In the genomic region with DNA sequence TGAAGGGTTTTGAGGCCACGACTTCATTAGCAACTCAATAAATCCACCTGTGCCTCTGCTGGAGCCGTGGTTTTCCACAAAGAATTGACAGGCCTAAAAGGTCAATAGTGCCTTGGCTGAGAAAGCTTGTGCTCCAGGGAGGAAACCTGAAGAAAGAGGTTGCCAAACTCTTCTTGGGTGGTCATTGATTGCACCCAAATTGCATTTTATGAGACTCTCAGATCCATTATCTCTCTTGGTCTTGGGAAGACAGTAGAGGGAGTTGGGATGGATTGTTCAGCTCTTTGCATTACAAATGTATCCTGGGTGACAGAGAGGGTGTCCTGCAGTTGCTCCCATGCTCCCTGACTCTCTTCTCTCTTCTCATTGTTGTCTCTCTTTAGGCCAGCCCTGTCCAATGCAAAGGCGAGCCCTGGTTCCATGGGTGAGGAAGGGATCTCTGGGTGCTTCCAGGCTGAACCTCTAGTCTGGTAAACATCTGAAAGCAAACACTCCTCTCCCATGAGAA, we compare ENCODE assay signal across 19 cellular contexts. TPM values are rescaled to one million over a fixed set of nuclear protein-coding genes. Genes with fewer than 3 reads are reported as not detected.
DNase-seq lines count a peak whose midpoint lies in the region; FAIRE-seq and TF ChIP-seq lines count a peak whose summit lies in the region.
"Had no signal": no experiment of that assay in that cellular context is flagged by ENCODE, and none has a peak within 500 bp of the region (broad histone marks: within the 10 kb centered on the region; RNA-seq: fewer than 3 reads in every experiment).

No MANE protein-coding gene starts in this region.

- FAIRE-seq in D721Med (lab: Jason Lieb, UNC): no peak
- FAIRE-seq in H54 (lab: Jason Lieb, UNC): no peak

- no peaks in the 10 kb centered on the region for H3K36me3 ChIP-seq in HEK293 (ENCODE audit: control insufficient read depth in 2 of 2, insufficient read depth in 1 of 2, low read length in 2 of 2)
- no peaks in the 10 kb centered on the region for H3K36me3 ChIP-seq in endodermal cell (ENCODE audit: control insufficient read depth, insufficient read depth, low read length)
- H3K36me3 ChIP-seq: BE2C had no signal

- H3K27ac Mint-ChIP-seq in endodermal cell: peak overlapping the region; percentile 71
- H3K27ac Mint-ChIP-seq in neural crest cell (ENCODE audit: unreplicated experiment): peak overlapping the region; percentile 94
- no peak overlapping the region for H3K27ac Mint-ChIP-seq in activated T-helper 1 cell treated with anti-CD3 and anti-CD28 coated beads, Interleukin-12 subunit alpha, Interleukin-12 subunit beta, Interleukin-2, Interleukin-4 antibody, amounts not matched to agents 30 ng/mL and 10 ng/mL and 1 ng/mL, durations not matched to agents 14 hours and 24 hours and 36 hours
- H3K27ac Mint-ChIP-seq: CD8-positive, alpha-beta memory T cell; HFFc6 had no signal

- H3K27me3 Mint-ChIP-seq in endodermal cell (ENCODE audit: insufficient read depth) (no peaks in the 10 kb centered on the region), neural crest cell (ENCODE audit: low read depth) (peaks cover 6% of the 10 kb centered on the region)
- peaks cover 4% of the 10 kb centered on the region for H3K27me3 Mint-ChIP-seq in activated T-helper 1 cell treated with anti-CD3 and anti-CD28 coated beads, Interleukin-12 subunit alpha, Interleukin-12 subunit beta, Interleukin-2, Interleukin-4 antibody, amounts not matched to agents 30 ng/mL and 10 ng/mL and 1 ng/mL, durations not matched to agents 14 hours and 24 hours and 36 hours (ENCODE audit: insufficient read depth)

- no peaks in the 10 kb centered on the region for H3K9me3 Mint-ChIP-seq in endodermal cell
- H3K9me3 Mint-ChIP-seq in neural crest cell: no peaks in the 10 kb centered on the region
- no peaks in the 10 kb centered on the region for H3K9me3 Mint-ChIP-seq in activated T-helper 1 cell treated with anti-CD3 and anti-CD28 coated beads, Interleukin-12 subunit alpha, Interleukin-12 subunit beta, Interleukin-2, Interleukin-4 antibody, amounts not matched to agents 30 ng/mL and 10 ng/mL and 1 ng/mL, durations not matched to agents 14 hours and 24 hours and 36 hours
- H3K9me3 Mint-ChIP-seq: CD8-positive, alpha-beta memory T cell; HFFc6 had no signal

- no peaks in the 10 kb centered on the region for H3K36me3 Mint-ChIP-seq in endodermal cell (ENCODE audit: low read depth)
- no peaks in the 10 kb centered on the region for H3K36me3 Mint-ChIP-seq in neural crest cell (ENCODE audit: low read depth)
- H3K36me3 Mint-ChIP-seq in activated T-helper 1 cell treated with anti-CD3 and anti-CD28 coated beads, Interleukin-12 subunit alpha, Interleukin-12 subunit beta, Interleukin-2, Interleukin-4 antibody, amounts not matched to agents 30 ng/mL and 10 ng/mL and 1 ng/mL, durations not matched to agents 14 hours and 24 hours and 36 hours (ENCODE audit: low read depth): no peaks in the 10 kb centered on the region
- H3K36me3 Mint-ChIP-seq: CD8-positive, alpha-beta memory T cell had no signal

- no peak overlapping the region for H3K9ac ChIP-seq in endodermal cell (ENCODE audit: extremely low read depth, low read length, poor library complexity, severe bottlenecking)
- H3K9ac ChIP-seq: KMS-11 had no signal

- H3K27me3 ChIP-seq in endodermal cell (ENCODE audit: control insufficient read depth, insufficient read depth, low read length, poor library complexity, severe bottlenecking): no peaks in the 10 kb centered on the region
- H3K27me3 ChIP-seq: BE2C had no signal

- CTCF ChIA-PET in HEK293 (lab: Yijun Ruan, JAX): interaction anchor here (0.5 to 2.0 kb wide), 7 partner anchors 20 to 586 kb away, joined by 3 to 7 read pairs (median 3); a partner anchor contains a TSS

- no peaks in the 10 kb centered on the region for H3K4me1 ChIP-seq in HEK293 (ENCODE audit: control insufficient read depth, insufficient read depth, low read length)
- no peaks in the 10 kb centered on the region for H3K4me1 ChIP-seq in endodermal cell (ENCODE audit: control insufficient read depth, insufficient read depth, low read length)
- H3K4me1 ChIP-seq: BE2C had no signal

- H3K4me1 Mint-ChIP-seq in endodermal cell: peaks cover 12% of the 10 kb centered on the region
- H3K4me1 Mint-ChIP-seq in neural crest cell: peaks cover 20% of the 10 kb centered on the region
- no peaks in the 10 kb centered on the region for H3K4me1 Mint-ChIP-seq in activated T-helper 1 cell treated with anti-CD3 and anti-CD28 coated beads, Interleukin-12 subunit alpha, Interleukin-12 subunit beta, Interleukin-2, Interleukin-4 antibody, amounts not matched to agents 30 ng/mL and 10 ng/mL and 1 ng/mL, durations not matched to agents 14 hours and 24 hours and 36 hours (ENCODE audit: low read depth)
- H3K4me1 Mint-ChIP-seq: CD8-positive, alpha-beta memory T cell had no signal

- TF ChIP-seq CTCF in HEK293 (tag by site-specific recombination; IDR thresholded peaks at IDR 0.05): no peak
- TF ChIP-seq CTCF in endodermal cell (conservative IDR thresholded peaks at IDR 0.05): no peak
- no peak for TF ChIP-seq CTCF in neural crest cell (conservative IDR thresholded peaks at IDR 0.05)
- TF ChIP-seq CTCF in D721Med (IDR thresholded peaks at IDR 0.05; ENCODE audit: insufficient read depth, missing control alignments): no peak

- DNase-seq in DMS153 (lab: John Stamatoyannopoulos, UW) (peak; percentile 61), endodermal cell (no peak), neural crest cell (ENCODE audit: low read depth, low spot score) (no peak), dedifferentiated amniotic fluid mesenchymal stem cell (ENCODE audit: extremely low spot score) (no peak), D721Med (ENCODE audit: insufficient read length, low spot score) (no peak), H54 (ENCODE audit: insufficient read length, low spot score) (no peak)
- DNase-seq in activated T-helper 1 cell treated with anti-CD3 and anti-CD28 coated beads, Interleukin-12 subunit alpha, Interleukin-12 subunit beta, Interleukin-2, Interleukin-4 antibody, amounts not matched to agents 30 ng/mL and 10 ng/mL and 1 ng/mL, durations not matched to agents 14 hours and 24 hours and 36 hours (ENCODE audit: low spot score): no peak
- DNase-seq: BE2C; CD8-positive, alpha-beta memory T cell; HFFc6; NCI-H1105; NCI-H2029; NCI-H524 treated with DMSO at 0.1 percent for 48 hours; NK-92 treated with Interleukin-12 subunit alpha and Interleukin-12 subunit beta, amount 100 ng/mL, for 24 hours; PC-3 had no signal

- H3K9me3 ChIP-seq in HEK293 (ENCODE audit: control insufficient read depth, insufficient read depth, low read depth, low read length) (no peaks in the 10 kb centered on the region), endodermal cell (ENCODE audit: control insufficient read depth, low read length) (no peaks in the 10 kb centered on the region)
- H3K9me3 ChIP-seq: BE2C had no signal

- intact Hi-C loops in activated T-helper 1 cell treated with anti-CD3 and anti-CD28 coated beads, Interleukin-12 subunit alpha, Interleukin-12 subunit beta, Interleukin-2, Interleukin-4 antibody, amounts not matched to agents 30 ng/mL and 10 ng/mL and 1 ng/mL, durations not matched to agents 14 hours and 24 hours and 36 hours (cut with micrococcal nuclease): no loop called here

- no peak overlapping the region for H3K4me3 ChIP-seq in HEK293 (ENCODE audit: low read depth, low read length)
- H3K4me3 ChIP-seq in endodermal cell (ENCODE audit: low read length): no peak overlapping the region

- POLR2A ChIA-PET in HEK293 (lab: Yijun Ruan, JAX): no interaction called here

- no peak overlapping the region for H3K4me3 Mint-ChIP-seq in endodermal cell
- peak overlapping the region; percentile 11 for H3K4me3 Mint-ChIP-seq in neural crest cell
- no peak overlapping the region for H3K4me3 Mint-ChIP-seq in activated T-helper 1 cell treated with anti-CD3 and anti-CD28 coated beads, Interleukin-12 subunit alpha, Interleukin-12 subunit beta, Interleukin-2, Interleukin-4 antibody, amounts not matched to agents 30 ng/mL and 10 ng/mL and 1 ng/mL, durations not matched to agents 14 hours and 24 hours and 36 hours
- H3K4me3 Mint-ChIP-seq: CD8-positive, alpha-beta memory T cell; HFFc6 had no signal

- 40 to 59% methylated on average over 1 to 3 of the region's 3 CpGs for WGBS in endodermal cell (ENCODE audit: insufficient coverage in 1 of 2, insufficient read length in 1 of 2), 2 experiments

- no peak for TF ChIP-seq POLR2A in H54 (IDR thresholded peaks at IDR 0.05; ENCODE audit: low read depth, low read length)

- no peak overlapping the region for H3K27ac ChIP-seq in HEK293 (ENCODE audit: extremely low read depth, low read depth, low read length)
- H3K27ac ChIP-seq in endodermal cell (ENCODE audit: low read depth, low read length): no peak overlapping the region
- H3K27ac ChIP-seq: HL-60, KMS-11 had no signal

TF ChIP-seq in HEK293, 187 proteins besides CTCF, POLR2A, EP300 and RAD21:
- TF ChIP-seq GLIS1 (tag by site-specific recombination; IDR thresholded peaks at IDR 0.05): 0 out of 2 replicates have a peak, but pooled peaks have one; percentile 14
- TF ChIP-seq, protein P1, sequence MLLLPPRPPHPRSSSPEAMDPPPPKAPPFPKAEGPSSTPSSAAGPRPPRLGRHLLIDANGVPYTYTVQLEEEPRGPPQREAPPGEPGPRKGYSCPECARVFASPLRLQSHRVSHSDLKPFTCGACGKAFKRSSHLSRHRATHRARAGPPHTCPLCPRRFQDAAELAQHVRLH (tag by site-specific recombination; IDR thresholded peaks at IDR 0.05): no peak

RNA-seq across cellular contexts. Expression of a gene that starts 46.1 kb away (rescaled TPM):
- total RNA-seq in endodermal cell (1 to 10 TPM; 2.9 to 4.1 TPM), neural crest cell (not detected in 2 replicates)
- 1.1 TPM for polyA plus RNA-seq in endodermal cell (2013, experiment 1 of 2)
- polyA plus RNA-seq in endodermal cell (2013, experiment 2 of 2): 1.1 TPM
- not detected in 2 replicates for total RNA-seq in activated T-helper 1 cell treated with anti-CD3 and anti-CD28 coated beads, Interleukin-12 subunit alpha, Interleukin-12 subunit beta, Interleukin-2, Interleukin-4 antibody, amounts not matched to agents 30 ng/mL and 10 ng/mL and 1 ng/mL, durations not matched to agents 14 hours and 24 hours and 36 hours
- total RNA-seq: CD8-positive, alpha-beta memory T cell; SK-MEL-5 had no signal
- polyA plus RNA-seq: CD8-positive, alpha-beta memory T cell had no signal
